Comparison of ENCODE assay signal across 12 cellular contexts in the genomic region with DNA sequence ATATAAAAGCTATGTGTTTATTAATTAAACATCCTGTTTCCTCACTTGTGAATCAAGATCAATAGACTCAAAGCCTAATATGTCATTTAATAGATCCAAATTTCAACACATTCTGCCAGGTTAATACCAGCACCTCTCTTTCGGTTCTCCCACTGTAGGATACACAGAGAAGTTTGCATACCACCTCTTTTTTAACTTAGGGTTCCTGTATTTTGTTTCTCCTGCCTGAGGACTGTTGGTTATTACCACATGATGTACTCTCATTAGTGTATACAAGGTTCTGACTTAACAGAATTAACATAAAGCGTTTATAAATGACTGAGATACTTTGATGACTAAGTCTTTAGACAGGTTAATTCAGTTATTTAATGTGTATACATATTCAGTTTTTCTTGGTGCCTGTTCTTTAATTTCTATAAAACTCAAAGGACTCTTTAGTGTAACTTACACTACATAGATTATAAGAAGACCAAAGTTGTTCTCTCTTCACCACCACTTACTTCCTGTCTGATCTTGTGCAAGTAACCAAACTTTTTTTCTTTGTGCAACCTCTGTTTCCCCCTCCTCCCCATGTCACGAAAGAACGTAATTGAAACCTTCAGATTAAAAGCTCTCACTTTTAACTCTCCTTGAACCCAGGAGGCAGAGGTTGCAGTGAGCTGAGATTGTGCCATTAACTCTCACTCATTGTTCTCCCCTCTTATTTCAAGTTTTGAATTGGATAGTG.
A peak's percentile ranks its signal among the peaks of the same experiment; 100 is the strongest.
DNase-seq lines count a peak whose midpoint lies in the region; ATAC-seq and TF ChIP-seq lines count a peak whose summit lies in the region.
"Had no signal": no experiment of that assay in that cellular context is flagged by ENCODE, and none has a peak within 500 bp of the region (broad histone marks: within the 10 kb centered on the region; RNA-seq: fewer than 3 reads in every experiment).

No MANE protein-coding gene starts in this region.

- ATAC-seq in GM21825 (IDR thresholded peaks at IDR 0.05; ENCODE audit: unreplicated experiment) (peak; percentile 70), mucosa of descending colon (peak; percentile 54)
- ATAC-seq: HCT116 had no signal

- H3K9me3 ChIP-seq in mucosa of descending colon (no peaks in the 10 kb centered on the region), osteoblast (ENCODE audit: low read depth, low read length) (no peaks in the 10 kb centered on the region)
- H3K9me3 ChIP-seq: transverse colon had no signal

- no peak overlapping the region for H3K4me2 ChIP-seq in osteoblast (ENCODE audit: insufficient read depth, low read length)

- intact Hi-C loops in mucosa of descending colon (cut with DNase I, micrococcal nuclease) = no loop called here

- H3K36me3 ChIP-seq in GM06990 (ENCODE audit: control insufficient read depth, insufficient read depth, low read length) (no peaks in the 10 kb centered on the region), mucosa of descending colon (ENCODE audit: low read depth) (no peaks in the 10 kb centered on the region), osteoblast (ENCODE audit: insufficient read depth, low read length) (no peaks in the 10 kb centered on the region)
- H3K36me3 ChIP-seq: transverse colon had no signal

- H3K4me1 ChIP-seq in mucosa of descending colon (ENCODE audit: low read depth) (no peaks in the 10 kb centered on the region), osteoblast (ENCODE audit: insufficient read depth, low read length) (no peaks in the 10 kb centered on the region)

- H3K27me3 ChIP-seq in GM06990 (replicated peaks; ENCODE audit: control insufficient read depth, insufficient read depth, low read length) = no peaks in the 10 kb centered on the region
- no peaks in the 10 kb centered on the region for H3K27me3 ChIP-seq in osteoblast (ENCODE audit: insufficient read depth, low read length)
- H3K27me3 ChIP-seq: transverse colon had no signal

- TF ChIP-seq CTCF in GM06990 (IDR thresholded peaks at IDR 0.05; ENCODE audit: insufficient read depth, low read length, poor library complexity, severe bottlenecking) = no peak
- no peak for TF ChIP-seq CTCF in mucosa of descending colon (IDR thresholded peaks at IDR 0.05)
- TF ChIP-seq CTCF in osteoblast (IDR thresholded peaks at IDR 0.05; ENCODE audit: extremely low read depth, low read depth, low read length) = no peak

- H3K79me2 ChIP-seq in osteoblast (ENCODE audit: insufficient read depth, low read length) = no peaks in the 10 kb centered on the region

- H3K27ac ChIP-seq in osteoblast (ENCODE audit: low read depth, low read length) = no peak overlapping the region
- H3K27ac ChIP-seq: RWPE1 had no signal

- H2AFZ ChIP-seq in osteoblast (ENCODE audit: low read length) = no peak overlapping the region

- DNase-seq in GM06990 (ENCODE audit: extremely low read depth, insufficient read length) (peak; percentile 20), SIG-M5 (lab: John Stamatoyannopoulos, UW) (peak; percentile 89), mucosa of descending colon (no peak), osteoblast (ENCODE audit: insufficient read length, low spot score, missing footprints) (no peak), SW480 (ENCODE audit: low spot score) (no peak), HUDEP-2 (lab: John Stamatoyannopoulos, UW; ENCODE audit: unreplicated experiment in 76 of 76) (no peak)
- no peak for DNase-seq in activated effector memory CD4-positive, alpha-beta T cell treated with Interleukin-2 at 50 U/mL for 16 hours
- DNase-seq: NCI-H2029 treated with DMSO at 0.1 percent for 48 hours, transverse colon had no signal

- H3K4me3 ChIP-seq in GM06990 (replicated peaks; ENCODE audit: low read depth, low read length) = no peak overlapping the region
- H3K4me3 ChIP-seq in mucosa of descending colon = no peak overlapping the region
- no peak overlapping the region for H3K4me3 ChIP-seq in osteoblast (ENCODE audit: insufficient read depth, low read length)
- H3K4me3 ChIP-seq: transverse colon had no signal

- no peaks in the 10 kb centered on the region for H4K20me1 ChIP-seq in osteoblast (ENCODE audit: insufficient read depth, low read length)

Comparison
In these comparisons a context has a peak if more than half of its experiments do, and no peak if none do; other contexts are left out.
1. DNase-seq: peak in GM06990 (single experiment) and SIG-M5 (single experiment); none in mucosa of descending colon (0 of 3), activated effector memory CD4-positive, alpha-beta T cell treated with Interleukin-2 at 50 U/mL for 16 hours (single experiment), osteoblast (single experiment), SW480 (single experiment) and HUDEP-2 (0 of 76).